In genomic region chr14:106010783-106011182, GRCh38 we compare ENCODE assay signal across 18 cellular contexts.
"Had no signal": no experiment of that assay in that cellular context is flagged by ENCODE, and none has a peak within 500 bp of the region (broad histone marks: within the 10 kb centered on the region; RNA-seq: fewer than 3 reads in every experiment).

No MANE protein-coding gene starts in this region.

- H3K4me3 Mint-ChIP-seq: activated naive CD8-positive, alpha-beta T cell treated with anti-CD3 and anti-CD28 coated beads, Interleukin-2, amount 10 ng/mL, durations not matched to agents 7 days and 5 days; endodermal cell; mesothelial cell of epicardium; naive thymus-derived CD8-positive, alpha-beta T cell had no signal

- ATAC-seq: heart left ventricle, left ventricle myocardium superior, SK-N-SH treated with all-trans-retinoic acid at 6 μM for 48 hours had no signal

- H3K27ac Mint-ChIP-seq: activated naive CD8-positive, alpha-beta T cell treated with anti-CD3 and anti-CD28 coated beads, Interleukin-2, amount 10 ng/mL, durations not matched to agents 7 days and 5 days; endodermal cell; mesothelial cell of epicardium; progenitor cell of endocrine pancreas had no signal

- H3K4me1 Mint-ChIP-seq: endodermal cell, mesothelial cell of epicardium had no signal

- DNase-seq: activated CD4-positive, alpha-beta T cell treated with anti-CD3 and anti-CD28 coated beads, Interleukin-2, amount 50 U/mL, for 4 hours; activated CD4-positive, CD25-positive, alpha-beta regulatory T cell treated with anti-CD3 and anti-CD28 coated beads, Interleukin-2, amount 50 U/mL, for 72 hours; activated effector memory CD4-positive, alpha-beta T cell treated with anti-CD3 and anti-CD28 coated beads, Interleukin-2, amount 50 U/mL, for 16 hours; activated naive CD8-positive, alpha-beta T cell treated with anti-CD3 and anti-CD28 coated beads, Interleukin-2, amount 10 ng/mL, durations not matched to agents 7 days and 5 days; amygdala; cerebellar nuclear complex; endodermal cell; heart left ventricle; left ventricle myocardium superior; mammary epithelial cell; retina; stimulated activated CD4-positive, alpha-beta T cell treated with anti-CD3 and anti-CD28 coated beads, Interleukin-4, amount 100 ng/mL, for 24 hours; stomach; transverse colon had no signal

- H3K27me3 Mint-ChIP-seq: progenitor cell of endocrine pancreas had no signal

- H3K36me3 Mint-ChIP-seq: activated naive CD8-positive, alpha-beta T cell treated with anti-CD3 and anti-CD28 coated beads, Interleukin-2, amount 10 ng/mL, durations not matched to agents 7 days and 5 days; mesothelial cell of epicardium; naive thymus-derived CD8-positive, alpha-beta T cell had no signal

- H3K9me3 Mint-ChIP-seq: activated naive CD8-positive, alpha-beta T cell treated with anti-CD3 and anti-CD28 coated beads, Interleukin-2, amount 10 ng/mL, durations not matched to agents 7 days and 5 days; naive thymus-derived CD8-positive, alpha-beta T cell had no signal
